28 cellular contexts compared by ENCODE assay signal in the genomic region with DNA sequence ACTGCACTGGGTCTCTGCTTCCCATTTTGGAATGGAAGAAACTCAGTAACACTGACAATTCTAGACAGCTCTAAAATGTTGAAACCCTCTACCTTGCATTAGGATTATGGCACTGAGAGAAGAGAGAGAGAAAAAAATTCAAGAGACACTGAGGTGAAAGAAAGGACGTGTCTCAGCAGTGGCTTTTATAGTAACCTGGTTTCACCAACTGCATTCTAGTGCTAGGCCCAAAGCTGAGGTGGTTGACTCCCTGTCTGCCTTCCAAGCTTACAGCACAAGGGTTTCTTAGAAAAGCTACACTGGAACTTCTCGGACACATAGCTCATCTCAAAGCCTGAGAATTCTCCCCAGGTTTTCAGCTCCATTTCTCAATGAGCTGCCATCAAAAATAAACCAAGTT.
"Had no signal": no experiment of that assay in that cellular context is flagged by ENCODE, and none has a peak within 500 bp of the region (broad histone marks: within the 10 kb centered on the region; RNA-seq: fewer than 3 reads in every experiment).

No MANE protein-coding gene starts in this region.

- H3K9me3 Mint-ChIP-seq: activated CD4-positive, alpha-beta T cell treated with anti-CD3 and anti-CD28 coated beads, Interleukin-2, amount 10 ng/mL, durations not matched to agents 7 days and 5 days; activated T-cell treated with anti-CD3 and anti-CD28 coated beads, Interleukin-2, amount 50 U/mL, for 24 hours had no signal

- H3K27ac ChIP-seq: brain microvascular endothelial cell, esophagus muscularis mucosa, foreskin keratinocyte, gastrocnemius medialis had no signal

- H3K4me3 Mint-ChIP-seq: activated CD4-positive, alpha-beta memory T cell treated with anti-CD3 and anti-CD28 coated beads, Interleukin-2, amount 10 ng/mL, durations not matched to agents 7 days and 5 days; activated CD4-positive, alpha-beta T cell treated with anti-CD3 and anti-CD28 coated beads, Interleukin-2, amount 10 ng/mL, durations not matched to agents 7 days and 5 days; activated naive CD8-positive, alpha-beta T cell; activated T-cell treated with anti-CD3 and anti-CD28 coated beads, Interleukin-2, amount 50 U/mL, for 24 hours; activated T-helper 17 cell treated with anti-CD3 and anti-CD28 coated beads, Interleukin-2, amount 50 U/mL, for 72 hours; effector memory CD8-positive, alpha-beta T cell had no signal

- H3K4me1 ChIP-seq: esophagus muscularis mucosa, foreskin keratinocyte had no signal

- H3K4me1 Mint-ChIP-seq: activated CD4-positive, alpha-beta memory T cell treated with anti-CD3 and anti-CD28 coated beads, Interleukin-2, amount 10 ng/mL, durations not matched to agents 7 days and 5 days; activated CD4-positive, alpha-beta T cell treated with anti-CD3 and anti-CD28 coated beads, Interleukin-2, amount 10 ng/mL, durations not matched to agents 7 days and 5 days; activated T-helper 17 cell treated with anti-CD3 and anti-CD28 coated beads, Interleukin-2, amount 50 U/mL, for 72 hours had no signal

- H3K36me3 Mint-ChIP-seq: activated naive CD8-positive, alpha-beta T cell had no signal

- H3K27me3 ChIP-seq: brain microvascular endothelial cell, esophagus muscularis mucosa, foreskin keratinocyte, gastrocnemius medialis had no signal

- DNase-seq: activated CD4-positive, alpha-beta memory T cell treated with anti-CD3 and anti-CD28 coated beads, Interleukin-2, amount 10 ng/mL, durations not matched to agents 7 days and 5 days; activated CD4-positive, alpha-beta T cell treated with anti-CD3 and anti-CD28 coated beads for 1 hour; activated CD4-positive, alpha-beta T cell treated with anti-CD3 and anti-CD28 coated beads for 4 hours; activated CD4-positive, alpha-beta T cell treated with anti-CD3 and anti-CD28 coated beads, Interleukin-2, amount 10 ng/mL, durations not matched to agents 7 days and 5 days; activated CD4-positive, alpha-beta T cell treated with anti-CD3 and anti-CD28 coated beads, Interleukin-2, amount 50 U/mL, for 4 hours; activated CD4-positive, CD25-positive, alpha-beta regulatory T cell; activated CD8-positive, alpha-beta memory T cell treated with anti-CD3 and anti-CD28 coated beads, Interleukin-2, amount 50 U/mL, for 48 hours; activated effector memory CD4-positive, alpha-beta T cell treated with Interleukin-2 at 50 U/mL for 16 hours; activated gamma-delta T cell treated with Interleukin-2 at 50 U/mL for 16 hours; activated naive CD4-positive, alpha-beta T cell treated with anti-CD3 and anti-CD28 coated beads, Interleukin-2, amount 50 U/mL, for 16 hours; activated naive CD4-positive, alpha-beta T cell treated with Interleukin-2 at 50 U/mL for 16 hours; activated T-cell treated with anti-CD3 and anti-CD28 coated beads for 4 hours; activated T-cell treated with anti-CD3 and anti-CD28 coated beads, Interleukin-2, amount 50 U/mL, for 24 hours; amniotic stem cell; anterior cingulate cortex; brain microvascular endothelial cell; cortex of kidney; dermis blood vessel endothelial cell; effector CD4-positive, alpha-beta T cell; effector memory CD8-positive, alpha-beta T cell; erythroblast; foreskin keratinocyte; gastrocnemius medialis; glutamatergic neuron; T-helper 2 cell had no signal

- H3K27me3 Mint-ChIP-seq: activated CD4-positive, alpha-beta memory T cell treated with anti-CD3 and anti-CD28 coated beads, Interleukin-2, amount 10 ng/mL, durations not matched to agents 7 days and 5 days; activated CD4-positive, alpha-beta T cell treated with anti-CD3 and anti-CD28 coated beads, Interleukin-2, amount 10 ng/mL, durations not matched to agents 7 days and 5 days; activated naive CD8-positive, alpha-beta T cell had no signal

- H3K36me3 ChIP-seq: brain microvascular endothelial cell, esophagus muscularis mucosa, gastrocnemius medialis had no signal

- H3K4me3 ChIP-seq: esophagus muscularis mucosa, gastrocnemius medialis had no signal

- H3K9me3 ChIP-seq: gastrocnemius medialis had no signal

- H3K27ac Mint-ChIP-seq: activated CD4-positive, alpha-beta memory T cell treated with anti-CD3 and anti-CD28 coated beads, Interleukin-2, amount 10 ng/mL, durations not matched to agents 7 days and 5 days; activated CD4-positive, alpha-beta T cell treated with anti-CD3 and anti-CD28 coated beads, Interleukin-2, amount 10 ng/mL, durations not matched to agents 7 days and 5 days; activated naive CD8-positive, alpha-beta T cell; activated T-cell treated with anti-CD3 and anti-CD28 coated beads, Interleukin-2, amount 50 U/mL, for 24 hours; activated T-helper 17 cell treated with anti-CD3 and anti-CD28 coated beads, Interleukin-2, amount 50 U/mL, for 72 hours; effector memory CD8-positive, alpha-beta T cell had no signal

- ATAC-seq: activated T-helper 17 cell treated with anti-CD3 and anti-CD28 coated beads, Interleukin-2, amount 50 U/mL, for 72 hours; effector memory CD8-positive, alpha-beta T cell; foreskin keratinocyte had no signal
